ENCODE assay signal across 1 cellular context in the genomic region with DNA sequence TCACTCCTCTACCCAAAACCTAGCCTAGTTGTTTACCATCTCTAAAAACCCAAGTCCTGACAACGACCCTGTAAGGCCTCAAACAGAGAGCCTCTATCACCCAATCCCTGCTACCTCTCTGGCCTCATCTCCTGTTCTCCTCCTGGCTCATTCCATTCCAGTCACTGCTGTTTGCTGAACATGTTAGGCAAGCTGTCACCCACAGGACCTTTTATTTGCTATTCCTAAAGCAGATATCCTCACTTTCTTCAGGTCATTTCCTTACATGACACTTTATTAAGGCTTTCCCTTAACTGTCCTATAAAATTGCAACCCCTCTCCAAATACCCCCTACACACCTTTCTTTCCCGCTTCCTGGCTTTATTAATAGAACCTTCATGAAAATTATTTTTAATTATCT.
TF ChIP-seq lines count a peak whose summit lies in the region.

No MANE protein-coding gene starts in this region.

TF ChIP-seq in A549, 52 proteins besides CTCF, POLR2A, EP300 and RAD21 (continued from another document):
- TF ChIP-seq, protein P1, sequence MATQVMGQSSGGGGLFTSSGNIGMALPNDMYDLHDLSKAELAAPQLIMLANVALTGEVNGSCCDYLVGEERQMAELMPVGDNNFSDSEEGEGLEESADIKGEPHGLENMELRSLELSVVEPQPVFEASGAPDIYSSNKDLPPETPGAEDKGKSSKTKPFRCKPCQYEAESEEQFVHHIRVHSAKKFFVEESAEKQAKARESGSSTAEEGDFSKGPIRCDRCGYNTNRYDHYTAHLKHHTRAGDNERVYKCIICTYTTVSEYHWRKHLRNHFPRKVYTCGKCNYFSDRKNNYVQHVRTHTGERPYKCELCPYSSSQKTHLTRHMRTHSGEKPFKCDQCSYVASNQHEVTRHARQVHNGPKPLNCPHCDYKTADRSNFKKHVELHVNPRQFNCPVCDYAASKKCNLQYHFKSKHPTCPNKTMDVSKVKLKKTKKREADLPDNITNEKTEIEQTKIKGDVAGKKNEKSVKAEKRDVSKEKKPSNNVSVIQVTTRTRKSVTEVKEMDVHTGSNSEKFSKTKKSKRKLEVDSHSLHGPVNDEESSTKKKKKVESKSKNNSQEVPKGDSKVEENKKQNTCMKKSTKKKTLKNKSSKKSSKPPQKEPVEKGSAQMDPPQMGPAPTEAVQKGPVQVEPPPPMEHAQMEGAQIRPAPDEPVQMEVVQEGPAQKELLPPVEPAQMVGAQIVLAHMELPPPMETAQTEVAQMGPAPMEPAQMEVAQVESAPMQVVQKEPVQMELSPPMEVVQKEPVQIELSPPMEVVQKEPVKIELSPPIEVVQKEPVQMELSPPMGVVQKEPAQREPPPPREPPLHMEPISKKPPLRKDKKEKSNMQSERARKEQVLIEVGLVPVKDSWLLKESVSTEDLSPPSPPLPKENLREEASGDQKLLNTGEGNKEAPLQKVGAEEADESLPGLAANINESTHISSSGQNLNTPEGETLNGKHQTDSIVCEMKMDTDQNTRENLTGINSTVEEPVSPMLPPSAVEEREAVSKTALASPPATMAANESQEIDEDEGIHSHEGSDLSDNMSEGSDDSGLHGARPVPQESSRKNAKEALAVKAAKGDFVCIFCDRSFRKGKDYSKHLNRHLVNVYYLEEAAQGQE (IDR thresholded peaks at IDR 0.05) = no peak
- TF ChIP-seq NR3C1 (IDR thresholded peaks at IDR 0.05) (no peak), FOXS1 (CRISPR knock-in tag; IDR thresholded peaks at IDR 0.05) (no peak), FOSB (CRISPR knock-in tag; IDR thresholded peaks at IDR 0.05) (no peak), ZFP36 (IDR thresholded peaks at IDR 0.05; ENCODE audit: borderline replicate concordance, partially characterized antibody) (no peak), CHD2 (IDR thresholded peaks at IDR 0.05; ENCODE audit: low read length, partially characterized antibody) (no peak), CHD4 (IDR thresholded peaks at IDR 0.05; ENCODE audit: borderline replicate concordance) (no peak), BHLHE40 (IDR thresholded peaks at IDR 0.05; ENCODE audit: low read depth, low read length) (no peak), HOXB5 (CRISPR knock-in tag; IDR thresholded peaks at IDR 0.05) (no peak), GATA3 (IDR thresholded peaks at IDR 0.05; ENCODE audit: borderline replicate concordance) (no peak)
- TF ChIP-seq, protein P2, sequence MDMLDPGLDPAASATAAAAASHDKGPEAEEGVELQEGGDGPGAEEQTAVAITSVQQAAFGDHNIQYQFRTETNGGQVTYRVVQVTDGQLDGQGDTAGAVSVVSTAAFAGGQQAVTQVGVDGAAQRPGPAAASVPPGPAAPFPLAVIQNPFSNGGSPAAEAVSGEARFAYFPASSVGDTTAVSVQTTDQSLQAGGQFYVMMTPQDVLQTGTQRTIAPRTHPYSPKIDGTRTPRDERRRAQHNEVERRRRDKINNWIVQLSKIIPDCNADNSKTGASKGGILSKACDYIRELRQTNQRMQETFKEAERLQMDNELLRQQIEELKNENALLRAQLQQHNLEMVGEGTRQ (IDR thresholded peaks at IDR 0.05) = no peak
- TF ChIP-seq, protein P3, sequence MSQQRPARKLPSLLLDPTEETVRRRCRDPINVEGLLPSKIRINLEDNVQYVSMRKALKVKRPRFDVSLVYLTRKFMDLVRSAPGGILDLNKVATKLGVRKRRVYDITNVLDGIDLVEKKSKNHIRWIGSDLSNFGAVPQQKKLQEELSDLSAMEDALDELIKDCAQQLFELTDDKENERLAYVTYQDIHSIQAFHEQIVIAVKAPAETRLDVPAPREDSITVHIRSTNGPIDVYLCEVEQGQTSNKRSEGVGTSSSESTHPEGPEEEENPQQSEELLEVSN (IDR thresholded peaks at IDR 0.05; ENCODE audit: borderline replicate concordance, low read depth) = no peak
- TF ChIP-seq, protein P4, sequence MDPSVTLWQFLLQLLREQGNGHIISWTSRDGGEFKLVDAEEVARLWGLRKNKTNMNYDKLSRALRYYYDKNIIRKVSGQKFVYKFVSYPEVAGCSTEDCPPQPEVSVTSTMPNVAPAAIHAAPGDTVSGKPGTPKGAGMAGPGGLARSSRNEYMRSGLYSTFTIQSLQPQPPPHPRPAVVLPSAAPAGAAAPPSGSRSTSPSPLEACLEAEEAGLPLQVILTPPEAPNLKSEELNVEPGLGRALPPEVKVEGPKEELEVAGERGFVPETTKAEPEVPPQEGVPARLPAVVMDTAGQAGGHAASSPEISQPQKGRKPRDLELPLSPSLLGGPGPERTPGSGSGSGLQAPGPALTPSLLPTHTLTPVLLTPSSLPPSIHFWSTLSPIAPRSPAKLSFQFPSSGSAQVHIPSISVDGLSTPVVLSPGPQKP (IDR thresholded peaks at IDR 0.05; ENCODE audit: low read depth, low read length) = no peak
